ENCODE assay signal across 1 cellular context in the genomic region with DNA sequence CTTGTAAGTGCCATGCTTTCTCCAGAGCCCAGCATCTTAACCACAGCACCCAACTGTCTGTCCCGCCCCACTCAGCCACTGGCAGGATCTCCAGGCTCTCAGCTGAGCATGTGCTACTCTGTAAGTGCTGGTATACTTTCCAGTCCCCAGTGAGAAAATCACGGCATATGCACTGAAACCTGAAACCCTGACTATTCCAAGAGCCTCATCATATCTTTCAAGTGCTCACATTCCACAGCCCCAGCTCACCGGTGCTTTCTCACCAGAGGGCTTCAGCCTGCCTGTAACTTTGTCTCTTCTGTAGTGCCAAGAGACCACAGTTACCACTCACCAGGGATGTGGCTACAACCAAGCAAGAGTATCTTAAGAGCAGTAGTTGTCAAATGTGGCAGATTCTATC.
TF ChIP-seq lines count a peak whose summit lies in the region.

No MANE protein-coding gene starts in this region.

TF ChIP-seq in IMR-90, 13 proteins besides CTCF, POLR2A, EP300 and RAD21 (continued from another document):
- TF ChIP-seq MAZ (IDR thresholded peaks at IDR 0.05; ENCODE audit: borderline replicate concordance, low read depth, low read length): 0 out of 2 replicates have a peak, but pooled peaks have one; percentile 44
- TF ChIP-seq NFE2L2 (IDR thresholded peaks at IDR 0.05; ENCODE audit: low read depth, low read length): peak; percentile 5; the same call in 1 of the 2 replicates
- peak; percentile 27; the same call in 1 of the 2 replicates for TF ChIP-seq MAFK (IDR thresholded peaks at IDR 0.05; ENCODE audit: low read depth, low read length)
- TF ChIP-seq MXI1 (IDR thresholded peaks at IDR 0.05; ENCODE audit: borderline replicate concordance, low read depth, low read length): peak; percentile 88
- peak; percentile 18; the same call in 1 of the 2 replicates for TF ChIP-seq SMC3 (IDR thresholded peaks at IDR 0.05; ENCODE audit: low read depth, low read length)
- TF ChIP-seq CEBPB (IDR thresholded peaks at IDR 0.05; ENCODE audit: low read depth, low read length): 0 out of 2 replicates have a peak, but pooled peaks have one; percentile 10
- TF ChIP-seq FOS (IDR thresholded peaks at IDR 0.05; ENCODE audit: low read depth, low read length): peak; percentile 80
